Comparison of ENCODE assay signal across 28 cellular contexts in genomic region chrX:131881194-131881593, GRCh38.
"Had no signal": no experiment of that assay in that cellular context is flagged by ENCODE, and none has a peak within 500 bp of the region (broad histone marks: within the 10 kb centered on the region; RNA-seq: fewer than 3 reads in every experiment).

No MANE protein-coding gene starts in this region.

- H3K4me1 ChIP-seq: breast epithelium, esophagus muscularis mucosa, foreskin keratinocyte, heart right ventricle, right lobe of liver, uterus had no signal

- H3K27ac ChIP-seq: breast epithelium, esophagus muscularis mucosa, foreskin keratinocyte, heart right ventricle, ovary, right lobe of liver, uterus, VCaP had no signal

- H3K4me3 Mint-ChIP-seq: activated CD4-positive, alpha-beta memory T cell treated with anti-CD3 and anti-CD28 coated beads, Interleukin-2, amount 10 ng/mL, durations not matched to agents 7 days and 5 days; dendritic cell treated with granulocyte-macrophage colony-stimulating factor and Interleukin-4, amounts not matched to agents 40 ng/mL and 50 ng/mL, for 4 days; nephron; stimulated activated memory B cell treated with anti-CD40 and anti-IgM and Interleukin-4, amounts not matched to agents 10 μg/mL and 1 μg/mL and 100 μg/mL, for 72 hours; stimulated activated naive CD8-positive, alpha-beta T cell treated with anti-CD3 and anti-CD28 coated beads, Interleukin-15, amount 100 ng/mL, for 72 hours; type B pancreatic cell had no signal

- ATAC-seq: activated CD4-positive, CD25-positive, alpha-beta regulatory T cell treated with anti-CD3 and anti-CD28 coated beads, Interleukin-2, amount 50 U/mL, for 24 hours; activated naive CD4-positive, alpha-beta T cell treated with anti-CD3 and anti-CD28 coated beads, Interleukin-2, amount 50 U/mL, for 72 hours; foreskin keratinocyte; heart right ventricle; left cardiac atrium; left ventricle myocardium superior; right lobe of liver; stimulated activated memory B cell treated with anti-CD40 and anti-IgM and Interleukin-4, amounts not matched to agents 10 μg/mL and 1 μg/mL and 100 μg/mL, for 72 hours; stimulated activated naive CD8-positive, alpha-beta T cell treated with anti-CD3 and anti-CD28 coated beads, Interleukin-15, amount 100 ng/mL, for 72 hours had no signal

- H3K9me3 Mint-ChIP-seq: activated naive CD4-positive, alpha-beta T cell treated with anti-CD3 and anti-CD28 coated beads, Interleukin-2, amount 50 U/mL, for 72 hours; activated T-helper 2 cell treated with anti-CD3 and anti-CD28 coated beads, Interferon-gamma antibody, Interleukin-2, Interleukin-4, amounts not matched to agents 10 μg/mL and 5 μg/mL and 100 μg/mL, durations not matched to agents 14 hours and 24 hours and 36 hours; dendritic cell treated with granulocyte-macrophage colony-stimulating factor and Interleukin-4, amounts not matched to agents 40 ng/mL and 50 ng/mL, for 4 days; stimulated activated memory B cell treated with anti-CD40 and anti-IgM and Interleukin-4, amounts not matched to agents 10 μg/mL and 1 μg/mL and 100 μg/mL, for 72 hours; stimulated activated naive CD8-positive, alpha-beta T cell treated with anti-CD3 and anti-CD28 coated beads, Interleukin-15, amount 100 ng/mL, for 72 hours; type B pancreatic cell had no signal

- H3K9me3 ChIP-seq: ovary, right lobe of liver, uterus had no signal

- H3K36me3 Mint-ChIP-seq: activated naive CD4-positive, alpha-beta T cell treated with anti-CD3 and anti-CD28 coated beads, Interleukin-2, amount 50 U/mL, for 72 hours; stimulated activated memory B cell treated with anti-CD40 and anti-IgM and Interleukin-4, amounts not matched to agents 10 μg/mL and 1 μg/mL and 100 μg/mL, for 72 hours had no signal

- DNase-seq: activated CD4-positive, alpha-beta memory T cell treated with anti-CD3 and anti-CD28 coated beads, Interleukin-2, amount 10 ng/mL, durations not matched to agents 7 days and 5 days; activated CD4-positive, alpha-beta T cell treated with anti-CD3 and anti-CD28 coated beads for 48 hours; activated T-cell treated with anti-CD3 and anti-CD28 coated beads, Interleukin-2, amount 50 U/mL, for 48 hours; central memory CD4-positive, alpha-beta T cell; foreskin keratinocyte; heart right ventricle; left cardiac atrium; left ventricle myocardium superior; ovary; right lobe of liver; stimulated activated CD4-positive, alpha-beta T cell treated with anti-CD3 and anti-CD28 coated beads, Interleukin-12 subunit alpha, Interleukin-12 subunit beta, amount 100 ng/mL, for 4 hours; stimulated activated CD4-positive, alpha-beta T cell treated with anti-CD3 and anti-CD28 coated beads, Interleukin-4, amount 100 ng/mL, for 1 hour; stimulated activated naive CD8-positive, alpha-beta T cell treated with anti-CD3 and anti-CD28 coated beads, Interleukin-15, amount 100 ng/mL, for 72 hours; substantia nigra; T-helper 2 cell; uterus had no signal

- H3K27me3 Mint-ChIP-seq: activated CD4-positive, alpha-beta memory T cell treated with anti-CD3 and anti-CD28 coated beads, Interleukin-2, amount 10 ng/mL, durations not matched to agents 7 days and 5 days; dendritic cell treated with granulocyte-macrophage colony-stimulating factor and Interleukin-4, amounts not matched to agents 40 ng/mL and 50 ng/mL, for 4 days; progenitor cell of endocrine pancreas; stimulated activated naive CD8-positive, alpha-beta T cell treated with anti-CD3 and anti-CD28 coated beads, Interleukin-15, amount 100 ng/mL, for 72 hours; type B pancreatic cell had no signal

- H3K4me3 ChIP-seq: breast epithelium, esophagus muscularis mucosa, heart right ventricle, ovary, right lobe of liver, uterus had no signal

- H3K27me3 ChIP-seq: foreskin keratinocyte, ovary, right lobe of liver had no signal

- H3K36me3 ChIP-seq: breast epithelium, esophagus muscularis mucosa, heart right ventricle, ovary, right lobe of liver, uterus had no signal

- H3K27ac Mint-ChIP-seq: activated CD4-positive, alpha-beta memory T cell treated with anti-CD3 and anti-CD28 coated beads, Interleukin-2, amount 10 ng/mL, durations not matched to agents 7 days and 5 days; activated naive CD4-positive, alpha-beta T cell treated with anti-CD3 and anti-CD28 coated beads, Interleukin-2, amount 50 U/mL, for 72 hours; activated T-helper 2 cell treated with anti-CD3 and anti-CD28 coated beads, Interferon-gamma antibody, Interleukin-2, Interleukin-4, amounts not matched to agents 10 μg/mL and 5 μg/mL and 100 μg/mL, durations not matched to agents 14 hours and 24 hours and 36 hours; dendritic cell treated with granulocyte-macrophage colony-stimulating factor and Interleukin-4, amounts not matched to agents 40 ng/mL and 50 ng/mL, for 4 days; nephron; progenitor cell of endocrine pancreas; stimulated activated memory B cell treated with anti-CD40 and anti-IgM and Interleukin-4, amounts not matched to agents 10 μg/mL and 1 μg/mL and 100 μg/mL, for 72 hours; stimulated activated naive CD8-positive, alpha-beta T cell treated with anti-CD3 and anti-CD28 coated beads, Interleukin-15, amount 100 ng/mL, for 72 hours; type B pancreatic cell had no signal

- H3K4me1 Mint-ChIP-seq: activated CD4-positive, alpha-beta memory T cell treated with anti-CD3 and anti-CD28 coated beads, Interleukin-2, amount 10 ng/mL, durations not matched to agents 7 days and 5 days; nephron had no signal

- FAIRE-seq: keratinocyte had no signal
